In the genomic region with DNA sequence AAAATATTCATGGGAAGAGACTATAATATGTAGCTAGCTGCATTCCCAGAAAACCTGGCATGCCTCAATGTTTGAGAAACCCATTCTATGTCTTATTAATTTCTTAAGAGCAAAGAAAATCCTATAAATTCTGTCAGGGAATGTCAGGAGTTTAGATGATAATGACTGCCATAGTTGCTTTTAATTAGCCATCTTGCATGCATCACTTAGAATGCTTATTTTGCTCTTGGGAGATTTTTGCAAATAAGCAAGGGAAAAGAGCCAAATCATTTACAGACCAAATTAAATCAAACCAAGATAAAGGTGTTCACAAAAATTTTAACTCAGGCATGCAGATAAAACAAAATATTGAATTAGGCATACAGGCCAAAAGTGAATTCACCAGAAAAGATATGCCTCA, we compare ENCODE assay signal across 17 cellular contexts.
A peak's percentile ranks its signal among the peaks of the same experiment; 100 is the strongest.
DNase-seq lines count a peak whose midpoint lies in the region; ATAC-seq and TF ChIP-seq lines count a peak whose summit lies in the region.
"Had no signal": no experiment of that assay in that cellular context is flagged by ENCODE, and none has a peak within 500 bp of the region (broad histone marks: within the 10 kb centered on the region; RNA-seq: fewer than 3 reads in every experiment).

No MANE protein-coding gene starts in this region.

- ATAC-seq in SK-N-SH treated with all-trans-retinoic acid at 6 μM for 48 hours (no peak), PC-3 (no peak)
- ATAC-seq in activated naive CD8-positive, alpha-beta T cell treated with anti-CD3 and anti-CD28 coated beads, Interleukin-2, amount 10 ng/mL, durations not matched to agents 7 days and 5 days (ENCODE audit: low read depth), result no peak
- no peak for ATAC-seq in activated naive CD8-positive, alpha-beta T cell treated with anti-CD3 and anti-CD28 coated beads, Interleukin-2, amount 50 U/mL, for 24 hours
- ATAC-seq: A549; CD8-positive, alpha-beta T cell had no signal

- POLR2A ChIA-PET in SK-N-SH (lab: Yijun Ruan, JAX) (no interaction called here), PC-3 (lab: Charles Lee; ENCODE audit: unreplicated experiment) (no interaction called here)
- POLR2A ChIA-PET in activated naive CD8-positive, alpha-beta T cell treated with anti-CD3 and anti-CD28 coated beads, Interleukin-2, amount 10 ng/mL, durations not matched to agents 7 days and 5 days (lab: Charles Lee), result no interaction called here

- H3K9me3 ChIP-seq in SK-N-SH, result no peaks in the 10 kb centered on the region
- peaks cover 22% of the 10 kb centered on the region; the same call in 1 of the 2 replicates for H3K9me3 ChIP-seq in PC-3 (ENCODE audit: low read length)

- no peaks in the 10 kb centered on the region for H4K20me1 ChIP-seq in SK-N-SH (ENCODE audit: insufficient read depth)
- no peaks in the 10 kb centered on the region for H4K20me1 ChIP-seq in PC-3 (ENCODE audit: low read length)
- H4K20me1 ChIP-seq: BLaER1 treated with 17β-estradiol and CSF1 and Interleukin-3, amounts not matched to agents 10 nM and 100 nM had no signal

- H3K4me3 Mint-ChIP-seq in activated naive CD8-positive, alpha-beta T cell treated with anti-CD3 and anti-CD28 coated beads, Interleukin-2, amount 10 ng/mL, durations not matched to agents 7 days and 5 days, result peak overlapping the region; percentile 28
- H3K4me3 Mint-ChIP-seq in activated naive CD8-positive, alpha-beta T cell treated with anti-CD3 and anti-CD28 coated beads, Interleukin-2, amount 50 U/mL, for 24 hours, result no peak overlapping the region
- H3K4me3 Mint-ChIP-seq: B cell; CD4-positive, alpha-beta T cell; CD8-positive, alpha-beta T cell had no signal

- peaks cover 40% of the 10 kb centered on the region for H3K36me3 Mint-ChIP-seq in activated naive CD8-positive, alpha-beta T cell treated with anti-CD3 and anti-CD28 coated beads, Interleukin-2, amount 10 ng/mL, durations not matched to agents 7 days and 5 days
- peaks cover 8% of the 10 kb centered on the region for H3K36me3 Mint-ChIP-seq in activated naive CD8-positive, alpha-beta T cell treated with anti-CD3 and anti-CD28 coated beads, Interleukin-2, amount 50 U/mL, for 24 hours (ENCODE audit: low read depth)
- H3K36me3 Mint-ChIP-seq: CD8-positive, alpha-beta T cell had no signal

- intact Hi-C loops in PC-3 (cut with micrococcal nuclease), result no loop called here

- H3F3A ChIP-seq in SK-N-SH (replicated peaks; ENCODE audit: insufficient read depth) (no peaks in the 10 kb centered on the region), PC-3 (ENCODE audit: low read length, unreplicated experiment) (no peaks in the 10 kb centered on the region)

- H3K36me3 ChIP-seq in SK-N-SH (replicated peaks in 1 of 2; ENCODE audit: control insufficient read depth in 1 of 2, insufficient read depth in 2 of 2, low read length in 1 of 2) (no peaks in the 10 kb centered on the region), PC-3 (ENCODE audit: low read depth, low read length) (no peaks in the 10 kb centered on the region)

- H2AFZ ChIP-seq in SK-N-SH (ENCODE audit: low read depth) (no peak overlapping the region), PC-3 (ENCODE audit: low read length) (no peak overlapping the region)

- peak overlapping the region; percentile 23 for H3K27ac Mint-ChIP-seq in activated naive CD8-positive, alpha-beta T cell treated with anti-CD3 and anti-CD28 coated beads, Interleukin-2, amount 10 ng/mL, durations not matched to agents 7 days and 5 days
- no peak overlapping the region for H3K27ac Mint-ChIP-seq in activated naive CD8-positive, alpha-beta T cell treated with anti-CD3 and anti-CD28 coated beads, Interleukin-2, amount 50 U/mL, for 24 hours
- H3K27ac Mint-ChIP-seq: B cell; CD4-positive, alpha-beta T cell; CD8-positive, alpha-beta T cell had no signal

- CTCF ChIA-PET in SK-N-SH (lab: Yijun Ruan, JAX) (interaction anchor here (1.0 kb wide), 1 partner anchor 32 kb away, joined by 3 read pairs; no protein-coding TSS in a partner anchor), PC-3 (lab: Charles Lee) (interaction anchor here (0.6 kb wide), 1 partner anchor 702 kb away, joined by 3 read pairs; no protein-coding TSS in a partner anchor)

- TF ChIP-seq RAD21 in SK-N-SH (IDR thresholded peaks at IDR 0.05; ENCODE audit: low read length), result no peak

- TF ChIP-seq CTCF in SK-N-SH (IDR thresholded peaks at IDR 0.05), result no peak
- no peak for TF ChIP-seq CTCF in PC-3 (conservative IDR thresholded peaks at IDR 0.05; ENCODE audit: low read depth, low read length)

- H3K79me2 ChIP-seq in SK-N-SH (ENCODE audit: insufficient read depth), result no peaks in the 10 kb centered on the region
- H3K79me2 ChIP-seq in PC-3 (ENCODE audit: low read length), result no peaks in the 10 kb centered on the region

- no peaks in the 10 kb centered on the region for H3K27me3 Mint-ChIP-seq in activated naive CD8-positive, alpha-beta T cell treated with anti-CD3 and anti-CD28 coated beads, Interleukin-2, amount 10 ng/mL, durations not matched to agents 7 days and 5 days
- H3K27me3 Mint-ChIP-seq in activated naive CD8-positive, alpha-beta T cell treated with anti-CD3 and anti-CD28 coated beads, Interleukin-2, amount 50 U/mL, for 24 hours, result peaks cover 3% of the 10 kb centered on the region
- H3K27me3 Mint-ChIP-seq: B cell; CD4-positive, alpha-beta T cell had no signal

- no peaks in the 10 kb centered on the region for H3K27me3 ChIP-seq in SK-N-SH (ENCODE audit: insufficient read depth)
- no peaks in the 10 kb centered on the region for H3K27me3 ChIP-seq in PC-3 (ENCODE audit: low read length)
- H3K27me3 ChIP-seq: BLaER1 treated with 17β-estradiol and CSF1 and Interleukin-3, amounts not matched to agents 10 nM and 100 nM had no signal

- H3K27ac ChIP-seq in SK-N-SH (ENCODE audit: low read depth in 2 of 2, low read length in 1 of 2) (no peak overlapping the region), PC-3 (ENCODE audit: low read length) (no peak overlapping the region)
- H3K27ac ChIP-seq: 22Rv1; A549; BLaER1 treated with 17β-estradiol and CSF1 and Interleukin-3, amounts not matched to agents 10 nM and 100 nM; C4-2B had no signal

- H3K4me1 ChIP-seq in SK-N-SH (ENCODE audit: control insufficient read depth in 1 of 2, insufficient read depth in 2 of 2, low read depth in 1 of 2, low read length in 1 of 2), result no peaks in the 10 kb centered on the region; a peak in 1 of 4 replicates
- H3K4me1 ChIP-seq in PC-3 (ENCODE audit: insufficient read depth, low read length), result no peaks in the 10 kb centered on the region
- H3K4me1 ChIP-seq: A549, Caco-2 had no signal

- BruUV-seq in PC-3 (replicated peaks; lab: Mats Ljungman, UMichigan), result no TSS peak

- H3K9me2 ChIP-seq in SK-N-SH (no peaks in the 10 kb centered on the region), PC-3 (replicated peaks; ENCODE audit: low read length) (no peaks in the 10 kb centered on the region)

- DNase-seq in SK-N-SH (no peak), PC-3 (no peak)
- DNase-seq in activated naive CD8-positive, alpha-beta T cell treated with anti-CD3 and anti-CD28 coated beads, Interleukin-2, amount 10 ng/mL, durations not matched to agents 7 days and 5 days, result no peak
- no peak for DNase-seq in activated naive CD8-positive, alpha-beta T cell treated with anti-CD3 and anti-CD28 coated beads, Interleukin-2, amount 50 U/mL, for 24 hours
- DNase-seq: AML-193; Caco-2; Calu3; CD4-positive, alpha-beta T cell; CD8-positive, alpha-beta T cell; DMS79 treated with DMSO at 0.1 percent for 48 hours; GF-D8 had no signal

- H3K4me3 ChIP-seq in SK-N-SH (ENCODE audit: low read depth in 2 of 2, low read length in 1 of 2) (no peak overlapping the region), PC-3 (ENCODE audit: low read length) (no peak overlapping the region)
- H3K4me3 ChIP-seq: A549; BLaER1 treated with 17β-estradiol and CSF1 and Interleukin-3, amounts not matched to agents 10 nM and 100 nM had no signal

- H3K4me2 ChIP-seq in SK-N-SH, result no peak overlapping the region
- no peak overlapping the region for H3K4me2 ChIP-seq in PC-3 (ENCODE audit: low read length)
- H3K4me2 ChIP-seq: A549 had no signal

- peaks cover 17% of the 10 kb centered on the region for H3K4me1 Mint-ChIP-seq in activated naive CD8-positive, alpha-beta T cell treated with anti-CD3 and anti-CD28 coated beads, Interleukin-2, amount 10 ng/mL, durations not matched to agents 7 days and 5 days
- peaks cover 17% of the 10 kb centered on the region for H3K4me1 Mint-ChIP-seq in activated naive CD8-positive, alpha-beta T cell treated with anti-CD3 and anti-CD28 coated beads, Interleukin-2, amount 50 U/mL, for 24 hours

- H3K9ac ChIP-seq in SK-N-SH (no peak overlapping the region), PC-3 (ENCODE audit: low read length) (no peak overlapping the region)
- H3K9ac ChIP-seq: BLaER1 treated with 17β-estradiol and CSF1 and Interleukin-3, amounts not matched to agents 10 nM and 100 nM had no signal

- H3K9me3 Mint-ChIP-seq in activated naive CD8-positive, alpha-beta T cell treated with anti-CD3 and anti-CD28 coated beads, Interleukin-2, amount 10 ng/mL, durations not matched to agents 7 days and 5 days, result peaks cover 33% of the 10 kb centered on the region
- peaks cover 36% of the 10 kb centered on the region for H3K9me3 Mint-ChIP-seq in activated naive CD8-positive, alpha-beta T cell treated with anti-CD3 and anti-CD28 coated beads, Interleukin-2, amount 50 U/mL, for 24 hours
- H3K9me3 Mint-ChIP-seq: CD8-positive, alpha-beta T cell had no signal

- TF ChIP-seq EP300 in SK-N-SH (IDR thresholded peaks at IDR 0.05; ENCODE audit: borderline replicate concordance in 1 of 2, low read depth in 1 of 2, low read length in 1 of 2), result no peak

TF ChIP-seq in SK-N-SH, 30 proteins besides CTCF, POLR2A, EP300 and RAD21 (continues in another document):
- no peak for TF ChIP-seq EZH2phosphoT487 (IDR thresholded peaks at IDR 0.05; ENCODE audit: borderline replicate concordance, low read depth)
- TF ChIP-seq, protein P1, sequence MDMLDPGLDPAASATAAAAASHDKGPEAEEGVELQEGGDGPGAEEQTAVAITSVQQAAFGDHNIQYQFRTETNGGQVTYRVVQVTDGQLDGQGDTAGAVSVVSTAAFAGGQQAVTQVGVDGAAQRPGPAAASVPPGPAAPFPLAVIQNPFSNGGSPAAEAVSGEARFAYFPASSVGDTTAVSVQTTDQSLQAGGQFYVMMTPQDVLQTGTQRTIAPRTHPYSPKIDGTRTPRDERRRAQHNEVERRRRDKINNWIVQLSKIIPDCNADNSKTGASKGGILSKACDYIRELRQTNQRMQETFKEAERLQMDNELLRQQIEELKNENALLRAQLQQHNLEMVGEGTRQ (IDR thresholded peaks at IDR 0.05; ENCODE audit: borderline replicate concordance, low read depth, low read length), result no peak
- TF ChIP-seq, protein P2, sequence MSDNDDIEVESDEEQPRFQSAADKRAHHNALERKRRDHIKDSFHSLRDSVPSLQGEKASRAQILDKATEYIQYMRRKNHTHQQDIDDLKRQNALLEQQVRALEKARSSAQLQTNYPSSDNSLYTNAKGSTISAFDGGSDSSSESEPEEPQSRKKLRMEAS (IDR thresholded peaks at IDR 0.05; ENCODE audit: low read depth), result no peak
